Comparison of ENCODE assay signal across 6 cellular contexts in genomic region chr19:5369304-5369703, GRCh38.
"Had no signal": no experiment of that assay in that cellular context is flagged by ENCODE, and none has a peak within 500 bp of the region (broad histone marks: within the 10 kb centered on the region; RNA-seq: fewer than 3 reads in every experiment).

No MANE protein-coding gene starts in this region.

- FAIRE-seq: G401.6, GM12878, GM12892, GM19239 had no signal

- DNase-seq: GDM1, GF-D8 had no signal

- H3K4me3 ChIP-seq: GM12878 had no signal
